1 cellular context compared by ENCODE assay signal in the genomic region with DNA sequence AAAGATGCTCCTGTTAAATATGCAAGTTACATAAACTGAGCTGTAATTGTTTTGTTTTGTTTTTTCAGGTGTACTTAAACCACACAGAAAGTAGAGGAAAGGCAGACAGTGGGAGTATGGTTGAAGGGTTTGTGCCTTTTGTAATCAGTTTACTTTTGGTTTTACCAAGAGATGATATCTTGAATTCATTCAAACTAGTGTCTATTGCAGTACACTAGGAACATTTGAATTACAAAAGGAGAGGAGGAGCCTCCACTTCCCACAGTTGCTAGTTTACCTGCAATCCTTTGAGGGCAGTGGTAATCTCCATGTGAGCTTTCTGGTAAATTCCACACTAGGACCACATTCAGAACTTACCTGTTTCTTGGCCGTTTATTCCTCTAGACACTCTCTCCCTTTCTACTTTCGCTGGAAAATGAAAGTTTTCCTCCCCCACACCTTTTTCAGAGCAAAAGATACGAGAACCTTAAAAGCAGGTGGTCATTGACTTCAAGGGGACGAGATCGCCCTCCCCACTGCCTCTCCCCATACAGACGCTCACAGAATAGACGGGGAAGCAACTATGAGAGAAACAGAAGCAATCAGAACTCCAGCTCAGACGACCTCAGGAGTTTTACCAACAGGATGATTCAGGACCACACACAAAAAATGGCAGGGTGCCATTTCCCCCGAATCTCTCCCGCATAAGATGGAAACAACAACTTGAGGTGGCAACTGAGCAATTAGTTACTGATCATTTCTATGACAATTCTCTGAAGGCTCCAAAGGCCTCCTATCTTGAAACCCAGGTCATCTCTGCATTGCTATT.
TF ChIP-seq lines count a peak whose summit lies in the region.

No MANE protein-coding gene starts in this region.

TF ChIP-seq in H1, 55 proteins besides CTCF, POLR2A, EP300 and RAD21 (continued from another document):
- TF ChIP-seq, protein P1, sequence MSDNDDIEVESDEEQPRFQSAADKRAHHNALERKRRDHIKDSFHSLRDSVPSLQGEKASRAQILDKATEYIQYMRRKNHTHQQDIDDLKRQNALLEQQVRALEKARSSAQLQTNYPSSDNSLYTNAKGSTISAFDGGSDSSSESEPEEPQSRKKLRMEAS (IDR thresholded peaks at IDR 0.05), result no peak
- no peak for TF ChIP-seq MAFK (IDR thresholded peaks at IDR 0.05; ENCODE audit: low read depth, low read length)
- TF ChIP-seq, protein P2, sequence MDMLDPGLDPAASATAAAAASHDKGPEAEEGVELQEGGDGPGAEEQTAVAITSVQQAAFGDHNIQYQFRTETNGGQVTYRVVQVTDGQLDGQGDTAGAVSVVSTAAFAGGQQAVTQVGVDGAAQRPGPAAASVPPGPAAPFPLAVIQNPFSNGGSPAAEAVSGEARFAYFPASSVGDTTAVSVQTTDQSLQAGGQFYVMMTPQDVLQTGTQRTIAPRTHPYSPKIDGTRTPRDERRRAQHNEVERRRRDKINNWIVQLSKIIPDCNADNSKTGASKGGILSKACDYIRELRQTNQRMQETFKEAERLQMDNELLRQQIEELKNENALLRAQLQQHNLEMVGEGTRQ (IDR thresholded peaks at IDR 0.05; ENCODE audit: low read length), result no peak
